In genomic region chr14:53766106-53766505, GRCh38 we compare ENCODE assay signal across 32 cellular contexts.
"Had no signal": no experiment of that assay in that cellular context is flagged by ENCODE, and none has a peak within 500 bp of the region (broad histone marks: within the 10 kb centered on the region; RNA-seq: fewer than 3 reads in every experiment).

No MANE protein-coding gene starts in this region.

- H3K4me3 ChIP-seq: colonic mucosa, esophagus squamous epithelium, heart right ventricle, lung, mucosa of descending colon, pancreas, right atrium auricular region, smooth muscle cell, stomach, thyroid gland had no signal

- H3K36me3 Mint-ChIP-seq: memory B cell; mesothelial cell of epicardium; naive B cell; natural killer cell treated with Interleukin-12 subunit alpha and Interleukin-12 subunit beta and Interleukin-15 and Interleukin-18, amount 100 ng/mL, for 72 hours had no signal

- DNase-seq: colonic mucosa; effector CD8-positive, alpha-beta T cell; endodermal cell; erythroblast; esophagus squamous epithelium; foreskin melanocyte; glutamatergic neuron; heart right ventricle; hippocampal formation; left colon; left ventricle myocardium superior; mucosa of descending colon; naive B cell; pancreas; stimulated activated CD4-positive, alpha-beta T cell treated with anti-CD3 and anti-CD28 coated beads, Interleukin-12 subunit alpha, Interleukin-12 subunit beta, amount 100 ng/mL, for 4 hours; stimulated activated CD4-positive, alpha-beta T cell treated with anti-CD3 and anti-CD28 coated beads, Interleukin-1b, Interleukin-23, amount 100 ng/mL, for 48 hours; stimulated activated CD4-positive, alpha-beta T cell treated with anti-CD3 and anti-CD28 coated beads, Interleukin-4, amount 100 ng/mL, for 1 hour; stimulated activated CD8-positive, alpha-beta memory T cell treated with anti-CD3 and anti-CD28 coated beads, Interleukin-4, amount 100 ng/mL, for 48 hours; stimulated activated naive CD4-positive, alpha-beta T cell treated with Interleukin-2 at 50 U/mL for 16 hours; stomach; thyroid gland; trophoblast cell had no signal

- H3K27ac ChIP-seq: colonic mucosa, esophagus squamous epithelium, heart right ventricle, neutrophil, pancreas, right atrium auricular region, stomach, thyroid gland had no signal

- ATAC-seq: heart right ventricle; left colon; left ventricle myocardium superior; mucosa of descending colon; natural killer cell treated with Interleukin-12 subunit alpha and Interleukin-12 subunit beta and Interleukin-15 and Interleukin-18, amount 100 ng/mL, for 72 hours; pancreas; sciatic nerve had no signal

- H3K36me3 ChIP-seq: colonic mucosa, esophagus squamous epithelium, heart right ventricle, neutrophil, pancreas, right atrium auricular region, stomach, thyroid gland had no signal

- H3K9me3 ChIP-seq: colonic mucosa, esophagus squamous epithelium, mucosa of descending colon, neutrophil, pancreas, thyroid gland had no signal

- H3K4me3 Mint-ChIP-seq: dendritic cell treated with granulocyte-macrophage colony-stimulating factor and Interleukin-4, amounts not matched to agents 40 ng/mL and 50 ng/mL, for 4 days; endodermal cell; memory B cell; mesothelial cell of epicardium; naive B cell; natural killer cell treated with Interleukin-12 subunit alpha and Interleukin-12 subunit beta and Interleukin-15 and Interleukin-18, amount 100 ng/mL, for 72 hours; neural crest cell had no signal

- H3K4me1 Mint-ChIP-seq: endodermal cell, memory B cell, mesothelial cell of epicardium, naive B cell had no signal

- H3K9me3 Mint-ChIP-seq: endodermal cell, neural crest cell had no signal

- H3K4me2 ChIP-seq: smooth muscle cell had no signal

- H3K27me3 ChIP-seq: colonic mucosa, esophagus squamous epithelium, heart right ventricle, neutrophil, pancreas, right atrium auricular region, stomach, thyroid gland had no signal

- H3K27ac Mint-ChIP-seq: dendritic cell treated with granulocyte-macrophage colony-stimulating factor and Interleukin-4, amounts not matched to agents 40 ng/mL and 50 ng/mL, for 4 days; endodermal cell; memory B cell; mesothelial cell of epicardium; naive B cell; natural killer cell treated with Interleukin-12 subunit alpha and Interleukin-12 subunit beta and Interleukin-15 and Interleukin-18, amount 100 ng/mL, for 72 hours had no signal

- H3K4me1 ChIP-seq: colonic mucosa, esophagus squamous epithelium, heart right ventricle, pancreas, right atrium auricular region, stomach, thyroid gland had no signal
